1 cellular context compared by ENCODE assay signal in genomic region chr1:1337793-1338147, GRCh38.
TF ChIP-seq lines count a peak whose summit lies in the region.

No MANE protein-coding gene starts in this region.

TF ChIP-seq in K562, 482 proteins besides CTCF, POLR2A, EP300 and RAD21:
- TF ChIP-seq ZNF518B (CRISPR knock-in tag; IDR thresholded peaks at IDR 0.05) (no peak), POLR2B (IDR thresholded peaks at IDR 0.05; ENCODE audit: low read depth, partially characterized antibody) (no peak), ZBTB1 (CRISPR knock-in tag; IDR thresholded peaks at IDR 0.05; ENCODE audit: borderline replicate concordance, low read depth) (0 out of 2 replicates have a peak, but pooled peaks have one; percentile 27)
